ENCODE assay signal across 8 cellular contexts in genomic region chr10:73781879-73782748, GRCh38. TPM values are rescaled to one million over a fixed set of nuclear protein-coding genes. Genes with fewer than 3 reads are reported as not detected.
DNase-seq lines count a peak whose midpoint lies in the region; ATAC-seq and TF ChIP-seq lines count a peak whose summit lies in the region.

TSS of gene CHCHD1 (plus strand) at chr10:73782048. CDS start at chr10:73782076, 28 bp downstream.

- H3K36me3 ChIP-seq in left ventricle myocardium inferior (peaks cover 30% of the 10 kb centered on the region), prostate gland (no peaks in the 10 kb centered on the region)

- H3K4me3 ChIP-seq in left ventricle myocardium inferior (peak within 1 kb of the TSS; percentile 90), prostate gland (peak within 1 kb of the TSS; percentile 60 to 80)

- H3K4me1 ChIP-seq in left ventricle myocardium inferior (peaks cover 65% of the 10 kb centered on the region), prostate gland (replicated peaks) (peaks cover 6% of the 10 kb centered on the region)

- no peaks in the 10 kb centered on the region for H3K9me3 ChIP-seq in left ventricle myocardium inferior (replicated peaks)
- no peaks in the 10 kb centered on the region for H3K9me3 ChIP-seq in prostate gland

- H3K27ac Mint-ChIP-seq in T-helper 1 cell treated with Interleukin-12 subunit alpha and Interleukin-12 subunit beta and Interleukin-4 antibody, amounts not matched to agents 30 μg/mL and 1 μg/mL, for 36 hours: peak within 1 kb of the TSS; percentile 100

- under 1% methylated on average over 57 of the region's 57 CpGs for WGBS in prostate gland

- peak within 1 kb of the TSS; percentile 100 for H3K4me3 Mint-ChIP-seq in T-helper 1 cell treated with Interleukin-12 subunit alpha and Interleukin-12 subunit beta and Interleukin-4 antibody, amounts not matched to agents 30 μg/mL and 1 μg/mL, for 36 hours

- H3K9me3 Mint-ChIP-seq in T-helper 1 cell treated with Interleukin-12 subunit alpha and Interleukin-12 subunit beta and Interleukin-4 antibody, amounts not matched to agents 30 μg/mL and 1 μg/mL, for 36 hours: no peaks in the 10 kb centered on the region

- peak; percentile 50 for ATAC-seq in HG02571 (IDR thresholded peaks at IDR 0.05; ENCODE audit: unreplicated experiment)

- intact Hi-C loops in left ventricle myocardium inferior (cut with micrococcal nuclease) (no loop called here), prostate gland (cut with DNase I) (no loop called here)

- no peaks in the 10 kb centered on the region for H3K27me3 Mint-ChIP-seq in T-helper 1 cell treated with Interleukin-12 subunit alpha and Interleukin-12 subunit beta and Interleukin-4 antibody, amounts not matched to agents 30 μg/mL and 1 μg/mL, for 36 hours (ENCODE audit: low read depth)

- H3K4me1 Mint-ChIP-seq in T-helper 1 cell treated with Interleukin-12 subunit alpha and Interleukin-12 subunit beta and Interleukin-4 antibody, amounts not matched to agents 30 μg/mL and 1 μg/mL, for 36 hours (ENCODE audit: low read depth): peaks cover 45% of the 10 kb centered on the region

- H3K27me3 ChIP-seq in left ventricle myocardium inferior (ENCODE audit: low read depth) (no peaks in the 10 kb centered on the region), prostate gland (replicated peaks; ENCODE audit: insufficient read depth) (no peaks in the 10 kb centered on the region)

- peak; percentile 52 for TF ChIP-seq POLR2A in prostate gland (IDR thresholded peaks at IDR 0.05)

- TF ChIP-seq CTCF in left ventricle myocardium inferior (IDR thresholded peaks at IDR 0.05; ENCODE audit: borderline replicate concordance) (no peak), prostate gland (IDR thresholded peaks at IDR 0.05) (peak in 1 of 4 experiments; percentile 23)

- peak within 1 kb of the TSS; percentile 95 for H3K27ac ChIP-seq in left ventricle myocardium inferior (replicated peaks)
- peak within 1 kb of the TSS; percentile 82 to 93 for H3K27ac ChIP-seq in prostate gland

- H3K36me3 Mint-ChIP-seq in T-helper 1 cell treated with Interleukin-12 subunit alpha and Interleukin-12 subunit beta and Interleukin-4 antibody, amounts not matched to agents 30 μg/mL and 1 μg/mL, for 36 hours (ENCODE audit: low read depth): peaks cover 25% of the 10 kb centered on the region

- DNase-seq in GM03348 (ENCODE audit: low spot score) (peak; percentile 94), NCI-H128 (lab: John Stamatoyannopoulos, UW; ENCODE audit: unreplicated experiment) (peak; percentile 30), amniotic stem cell (lab: John Stamatoyannopoulos, UW) (peak; percentile 61), left ventricle myocardium inferior (peak; percentile 94), prostate gland (ENCODE audit: low spot score) (peak; percentile 80), ureter (ENCODE audit: low spot score) (peak; percentile 96)

RNA-seq across cellular contexts. Expression of gene CHCHD1, which starts in this region (rescaled TPM):
- total RNA-seq in left ventricle myocardium inferior: 27.4 TPM
- total RNA-seq in prostate gland: 10 to 100 TPM; 33.2 to 55.6 TPM
- 14.9 TPM for total RNA-seq in ureter

Comparison
In these comparisons a context has a peak if more than half of its experiments do, and no peak if none do; other contexts are left out.
1. Peak in every context shown above with its lines: DNase-seq, ATAC-seq, H3K4me3 ChIP-seq and H3K27ac ChIP-seq.
2. DNase-seq: peak in every context shown above with its lines; median percentile 96 in ureter; 94 in GM03348; 94 in left ventricle myocardium inferior; 80 in prostate gland; 61 in amniotic stem cell; 30 in NCI-H128.